ENCODE assay signal across 10 cellular contexts in genomic region chr19:48023518-48023917, GRCh38. TPM values are rescaled to one million over a fixed set of nuclear protein-coding genes. Genes with fewer than 3 reads are reported as not detected.
"Had no signal": no experiment of that assay in that cellular context is flagged by ENCODE, and none has a peak within 500 bp of the region (broad histone marks: within the 10 kb centered on the region; RNA-seq: fewer than 3 reads in every experiment).

No MANE protein-coding gene starts in this region.

- H3K27ac ChIP-seq: HL-60, KMS-11 had no signal

- H3K4me1 Mint-ChIP-seq: IgD-negative memory B cell had no signal

- H3K4me3 Mint-ChIP-seq: IgD-negative memory B cell had no signal

- H3K9ac ChIP-seq: KMS-11 had no signal

- H3K4me3 ChIP-seq: K562 had no signal

- H3K4me2 ChIP-seq: KMS-11 had no signal

- H3K27ac Mint-ChIP-seq: IgD-negative memory B cell had no signal

- DNase-seq: IMR-90, KBM-7, KG1 had no signal

- ATAC-seq: K562 had no signal

- FAIRE-seq: HTR-8/SVneo, K562 had no signal

RNA-seq across cellular contexts. Expression of gene CABP5, which starts 20.4 kb away (rescaled TPM):
- total RNA-seq: HT-29, HT1080, IMR-90, K562 had no signal
- polyA plus RNA-seq: IgD-negative memory B cell, IMR-90, K562 had no signal

RNA-seq across cellular contexts. Expression of gene ELSPBP1, which starts 29.1 kb away (rescaled TPM):
- total RNA-seq: HT-29, HT1080, IMR-90, K562 had no signal
- polyA plus RNA-seq: IgD-negative memory B cell, IMR-90, K562 had no signal

RNA-seq across cellular contexts. Expression of gene BSPH1, which starts 31.5 kb away (rescaled TPM):
- total RNA-seq: HT-29, HT1080, IMR-90, K562 had no signal
- polyA plus RNA-seq: IgD-negative memory B cell, IMR-90, K562 had no signal
